ENCODE assay signal across 28 cellular contexts in genomic region chr4:74055096-74055495, GRCh38. TPM values are rescaled to one million over a fixed set of nuclear protein-coding genes. Genes with fewer than 3 reads are reported as not detected.
DNase-seq lines count a peak whose midpoint lies in the region; ATAC-seq and TF ChIP-seq lines count a peak whose summit lies in the region.
"Had no signal": no experiment of that assay in that cellular context is flagged by ENCODE, and none has a peak within 500 bp of the region (broad histone marks: within the 10 kb centered on the region; RNA-seq: fewer than 3 reads in every experiment).

No MANE protein-coding gene starts in this region.

- H3K9me3 ChIP-seq in mucosa of descending colon, result no peaks in the 10 kb centered on the region
- H3K9me3 ChIP-seq: BE2C, gastroesophageal sphincter, ovary, thyroid gland had no signal

- H3K4me1 ChIP-seq in mucosa of descending colon (ENCODE audit: low read depth), result no peaks in the 10 kb centered on the region
- H3K4me1 ChIP-seq: BE2C, gastroesophageal sphincter, thyroid gland had no signal

- intact Hi-C loops in mucosa of descending colon (cut with DNase I, micrococcal nuclease), result no loop called here
- intact Hi-C loops in activated T-helper 1 cell treated with anti-CD3 and anti-CD28 coated beads, Interleukin-12 subunit alpha, Interleukin-12 subunit beta, Interleukin-2, Interleukin-4 antibody, amounts not matched to agents 30 ng/mL and 10 ng/mL and 1 ng/mL, durations not matched to agents 14 hours and 24 hours and 36 hours (cut with micrococcal nuclease), result no loop called here

- H3K36me3 ChIP-seq in mucosa of descending colon (ENCODE audit: low read depth), result no peaks in the 10 kb centered on the region
- H3K36me3 ChIP-seq: BE2C, gastroesophageal sphincter, ovary, thyroid gland had no signal

- no peaks in the 10 kb centered on the region for H3K4me1 Mint-ChIP-seq in activated T-helper 1 cell treated with anti-CD3 and anti-CD28 coated beads, Interleukin-12 subunit alpha, Interleukin-12 subunit beta, Interleukin-2, Interleukin-4 antibody, amounts not matched to agents 30 ng/mL and 10 ng/mL and 1 ng/mL, durations not matched to agents 14 hours and 24 hours and 36 hours (ENCODE audit: low read depth)
- H3K4me1 Mint-ChIP-seq: activated naive CD8-positive, alpha-beta T cell treated with anti-CD3 and anti-CD28 coated beads, Interleukin-2, amount 10 ng/mL, durations not matched to agents 7 days and 5 days; IgD-negative memory B cell; stimulated activated naive CD8-positive, alpha-beta T cell treated with anti-CD3 and anti-CD28 coated beads, Interleukin-15, amount 100 ng/mL, for 72 hours had no signal

- ATAC-seq in mucosa of descending colon (peak; percentile 48), HG03095 (IDR thresholded peaks at IDR 0.05; ENCODE audit: unreplicated experiment) (no peak)
- ATAC-seq: gastroesophageal sphincter; left cardiac atrium; Right ventricle myocardium inferior; stimulated activated naive CD8-positive, alpha-beta T cell treated with anti-CD3 and anti-CD28 coated beads, Interleukin-15, amount 100 ng/mL, for 72 hours had no signal

- H3K27me3 Mint-ChIP-seq in activated T-helper 1 cell treated with anti-CD3 and anti-CD28 coated beads, Interleukin-12 subunit alpha, Interleukin-12 subunit beta, Interleukin-2, Interleukin-4 antibody, amounts not matched to agents 30 ng/mL and 10 ng/mL and 1 ng/mL, durations not matched to agents 14 hours and 24 hours and 36 hours (ENCODE audit: insufficient read depth), result peaks cover 3% of the 10 kb centered on the region
- H3K27me3 Mint-ChIP-seq: IgD-negative memory B cell; stimulated activated naive CD8-positive, alpha-beta T cell treated with anti-CD3 and anti-CD28 coated beads, Interleukin-15, amount 100 ng/mL, for 72 hours had no signal

- DNase-seq in NCI-H1417 (lab: John Stamatoyannopoulos, UW), result peak in 2 of 3 experiments; percentile 24 to 67
- DNase-seq in NCI-H1417 treated with DMSO at 0.1 percent for 48 hours (lab: John Stamatoyannopoulos, UW), result no peak
- peak; percentile 19 for DNase-seq in NAMALWA (ENCODE audit: low spot score)
- DNase-seq in RPMI8226, result peak; percentile 80
- no peak for DNase-seq in mucosa of descending colon
- DNase-seq in stimulated activated CD4-positive, alpha-beta T cell treated with anti-CD3 and anti-CD28 coated beads, Interleukin-1b, Interleukin-23, amount 100 ng/mL, for 48 hours, result no peak
- DNase-seq in activated T-helper 1 cell treated with anti-CD3 and anti-CD28 coated beads, Interleukin-12 subunit alpha, Interleukin-12 subunit beta, Interleukin-2, Interleukin-4 antibody, amounts not matched to agents 30 ng/mL and 10 ng/mL and 1 ng/mL, durations not matched to agents 14 hours and 24 hours and 36 hours (ENCODE audit: low spot score), result no peak
- DNase-seq: activated CD4-positive, alpha-beta T cell treated with anti-CD3 and anti-CD28 coated beads for 4 hours; activated CD8-positive, alpha-beta memory T cell treated with anti-CD3 and anti-CD28 coated beads for 24 hours; activated effector memory CD4-positive, alpha-beta T cell treated with anti-CD3 and anti-CD28 coated beads, Interleukin-2, amount 50 U/mL, for 16 hours; activated naive CD8-positive, alpha-beta T cell treated with anti-CD3 and anti-CD28 coated beads, Interleukin-2, amount 10 ng/mL, durations not matched to agents 7 days and 5 days; BE2C; caudate nucleus; dermis blood vessel endothelial cell; EL; GOT3; left cardiac atrium; NCI-H1694; ovary; stimulated activated CD8-positive, alpha-beta memory T cell treated with anti-CD3 and anti-CD28 coated beads, Interleukin-4, amount 100 ng/mL, for 48 hours; stimulated activated naive CD8-positive, alpha-beta T cell treated with anti-CD3 and anti-CD28 coated beads, Interleukin-15, amount 100 ng/mL, for 72 hours; thyroid gland had no signal

- no peak overlapping the region for H3K4me3 ChIP-seq in mucosa of descending colon
- H3K4me3 ChIP-seq: gastroesophageal sphincter, hepatocyte, ovary, thyroid gland had no signal

- H3K4me3 Mint-ChIP-seq in activated T-helper 1 cell treated with anti-CD3 and anti-CD28 coated beads, Interleukin-12 subunit alpha, Interleukin-12 subunit beta, Interleukin-2, Interleukin-4 antibody, amounts not matched to agents 30 ng/mL and 10 ng/mL and 1 ng/mL, durations not matched to agents 14 hours and 24 hours and 36 hours, result no peak overlapping the region
- H3K4me3 Mint-ChIP-seq: activated naive CD8-positive, alpha-beta T cell treated with anti-CD3 and anti-CD28 coated beads, Interleukin-2, amount 10 ng/mL, durations not matched to agents 7 days and 5 days; IgD-negative memory B cell; stimulated activated naive CD8-positive, alpha-beta T cell treated with anti-CD3 and anti-CD28 coated beads, Interleukin-15, amount 100 ng/mL, for 72 hours had no signal

- no peaks in the 10 kb centered on the region for H3K9me3 Mint-ChIP-seq in activated T-helper 1 cell treated with anti-CD3 and anti-CD28 coated beads, Interleukin-12 subunit alpha, Interleukin-12 subunit beta, Interleukin-2, Interleukin-4 antibody, amounts not matched to agents 30 ng/mL and 10 ng/mL and 1 ng/mL, durations not matched to agents 14 hours and 24 hours and 36 hours
- H3K9me3 Mint-ChIP-seq: activated naive CD8-positive, alpha-beta T cell treated with anti-CD3 and anti-CD28 coated beads, Interleukin-2, amount 10 ng/mL, durations not matched to agents 7 days and 5 days; stimulated activated naive CD8-positive, alpha-beta T cell treated with anti-CD3 and anti-CD28 coated beads, Interleukin-15, amount 100 ng/mL, for 72 hours had no signal

- TF ChIP-seq CTCF in mucosa of descending colon (IDR thresholded peaks at IDR 0.05), result no peak

- H3K27ac Mint-ChIP-seq in activated T-helper 1 cell treated with anti-CD3 and anti-CD28 coated beads, Interleukin-12 subunit alpha, Interleukin-12 subunit beta, Interleukin-2, Interleukin-4 antibody, amounts not matched to agents 30 ng/mL and 10 ng/mL and 1 ng/mL, durations not matched to agents 14 hours and 24 hours and 36 hours, result no peak overlapping the region
- H3K27ac Mint-ChIP-seq: activated naive CD8-positive, alpha-beta T cell treated with anti-CD3 and anti-CD28 coated beads, Interleukin-2, amount 10 ng/mL, durations not matched to agents 7 days and 5 days; IgD-negative memory B cell; stimulated activated naive CD8-positive, alpha-beta T cell treated with anti-CD3 and anti-CD28 coated beads, Interleukin-15, amount 100 ng/mL, for 72 hours had no signal

- no peaks in the 10 kb centered on the region for H3K36me3 Mint-ChIP-seq in activated T-helper 1 cell treated with anti-CD3 and anti-CD28 coated beads, Interleukin-12 subunit alpha, Interleukin-12 subunit beta, Interleukin-2, Interleukin-4 antibody, amounts not matched to agents 30 ng/mL and 10 ng/mL and 1 ng/mL, durations not matched to agents 14 hours and 24 hours and 36 hours (ENCODE audit: low read depth)
- H3K36me3 Mint-ChIP-seq: activated naive CD8-positive, alpha-beta T cell treated with anti-CD3 and anti-CD28 coated beads, Interleukin-2, amount 10 ng/mL, durations not matched to agents 7 days and 5 days; IgD-negative memory B cell had no signal

RNA-seq across cellular contexts. Expression of gene CXCL3, which starts 16.6 kb away (rescaled TPM):
- 10 to 100 TPM in 1 of 3 donors, 1 to 10 TPM in 2; 2.7 to 30.8 (median 3.9) TPM for total RNA-seq in mucosa of descending colon
- total RNA-seq in activated T-helper 1 cell treated with anti-CD3 and anti-CD28 coated beads, Interleukin-12 subunit alpha, Interleukin-12 subunit beta, Interleukin-2, Interleukin-4 antibody, amounts not matched to agents 30 ng/mL and 10 ng/mL and 1 ng/mL, durations not matched to agents 14 hours and 24 hours and 36 hours, result 0.18 TPM in 1 of 2 replicates, not detected in the other
- total RNA-seq: skeletal muscle tissue had no signal

RNA-seq across cellular contexts. Expression of gene CXCL2, which starts 43.9 kb away (rescaled TPM):
- total RNA-seq in mucosa of descending colon, result 10 to 100 TPM in 1 of 3 donors, 1 to 10 TPM in 2; 3.2 to 30.7 (median 7.8) TPM
- total RNA-seq in activated T-helper 1 cell treated with anti-CD3 and anti-CD28 coated beads, Interleukin-12 subunit alpha, Interleukin-12 subunit beta, Interleukin-2, Interleukin-4 antibody, amounts not matched to agents 30 ng/mL and 10 ng/mL and 1 ng/mL, durations not matched to agents 14 hours and 24 hours and 36 hours, result not detected in 2 replicates

RNA-seq across cellular contexts. Expression of gene CXCL5, which starts 56.6 kb away (rescaled TPM):
- total RNA-seq in mucosa of descending colon, result under 1 TPM in 1 of 3 donors, not detected in 2; 0.14 TPM
- total RNA-seq in activated T-helper 1 cell treated with anti-CD3 and anti-CD28 coated beads, Interleukin-12 subunit alpha, Interleukin-12 subunit beta, Interleukin-2, Interleukin-4 antibody, amounts not matched to agents 30 ng/mL and 10 ng/mL and 1 ng/mL, durations not matched to agents 14 hours and 24 hours and 36 hours, result not detected in 2 replicates
- total RNA-seq: activated naive CD8-positive, alpha-beta T cell treated with anti-CD3 and anti-CD28 coated beads, Interleukin-2, amount 10 ng/mL, durations not matched to agents 7 days and 5 days; thyroid gland had no signal

Comparison
In these comparisons a context has a peak if more than half of its experiments do, and no peak if none do; other contexts are left out.
1. DNase-seq: peak in NCI-H1417 (2 of 3), NAMALWA (single experiment) and RPMI8226 (single experiment); none in NCI-H1417 treated with DMSO at 0.1 percent for 48 hours (single experiment), mucosa of descending colon (0 of 3), stimulated activated CD4-positive, alpha-beta T cell treated with anti-CD3 and anti-CD28 coated beads, Interleukin-1b, Interleukin-23, amount 100 ng/mL, for 48 hours (single experiment) and activated T-helper 1 cell treated with anti-CD3 and anti-CD28 coated beads, Interleukin-12 subunit alpha, Interleukin-12 subunit beta, Interleukin-2, Interleukin-4 antibody, amounts not matched to agents 30 ng/mL and 10 ng/mL and 1 ng/mL, durations not matched to agents 14 hours and 24 hours and 36 hours (single experiment).